In genomic region chr1:78303620-78304019, GRCh38 we compare ENCODE assay signal across 10 cellular contexts.
DNase-seq lines count a peak whose midpoint lies in the region; ATAC-seq and TF ChIP-seq lines count a peak whose summit lies in the region.
"Had no signal": no experiment of that assay in that cellular context is flagged by ENCODE, and none has a peak within 500 bp of the region (broad histone marks: within the 10 kb centered on the region; RNA-seq: fewer than 3 reads in every experiment).

No MANE protein-coding gene starts in this region.

- no peaks in the 10 kb centered on the region for H3K79me2 ChIP-seq in ACC112 (ENCODE audit: control insufficient read depth, insufficient read depth, low read length, unreplicated experiment)

- no peak for TF ChIP-seq CTCF in lung (IDR thresholded peaks at IDR 0.05; ENCODE audit: control extremely low read depth, extremely low read depth)

- H3K27ac ChIP-seq in ACC112 (ENCODE audit: low read depth, low read length): peak overlapping the region; percentile 46
- no peak overlapping the region for H3K27ac ChIP-seq in lung (ENCODE audit: low read depth in 1 of 2, low read length in 1 of 2)
- H3K27ac ChIP-seq: BLaER1 had no signal

- H3K36me3 Mint-ChIP-seq in activated CD8-positive, alpha-beta memory T cell treated with anti-CD3 and anti-CD28 coated beads, Interleukin-2, amount 10 ng/mL, durations not matched to agents 7 days and 5 days: no peaks in the 10 kb centered on the region

- DNase-seq in LoVo (ENCODE audit: low spot score) (peak; percentile 16), epidermal melanocyte (ENCODE audit: insufficient read length, low spot score) (peak; percentile 53), lung (ENCODE audit: low spot score) (peak; percentile 50), NCI-H2029 (lab: John Stamatoyannopoulos, UW) (no peak)
- no peak for DNase-seq in activated naive CD4-positive, alpha-beta T cell treated with Interleukin-2 at 50 U/mL for 16 hours
- DNase-seq in activated CD8-positive, alpha-beta memory T cell treated with anti-CD3 and anti-CD28 coated beads, Interleukin-2, amount 10 ng/mL, durations not matched to agents 7 days and 5 days: no peak
- DNase-seq: small intestine had no signal

- H3K36me3 ChIP-seq in ACC112 (ENCODE audit: insufficient read depth, low read length) (no peaks in the 10 kb centered on the region), lung (ENCODE audit: control insufficient read depth in 2 of 2, insufficient read depth in 2 of 2, low read length in 2 of 2) (no peaks in the 10 kb centered on the region)
- H3K36me3 ChIP-seq: BLaER1 had no signal

- H3K4me1 ChIP-seq in ACC112 (ENCODE audit: control insufficient read depth, insufficient read depth, low read length, unreplicated experiment) (peaks cover 22% of the 10 kb centered on the region), lung (ENCODE audit: control insufficient read depth in 2 of 2, insufficient read depth in 2 of 2, low read length in 2 of 2) (no peaks in the 10 kb centered on the region)
- H3K4me1 ChIP-seq: BLaER1 had no signal

- H2AFZ ChIP-seq in ACC112 (ENCODE audit: low read length, unreplicated experiment): peak overlapping the region; percentile 2

- WGBS in lung, 2 donors: 67 to 69% methylated on average over 2 of the region's 2 CpGs

- H3K27ac Mint-ChIP-seq in activated CD8-positive, alpha-beta memory T cell treated with anti-CD3 and anti-CD28 coated beads, Interleukin-2, amount 10 ng/mL, durations not matched to agents 7 days and 5 days: no peak overlapping the region

- H3K4me3 ChIP-seq in ACC112 (ENCODE audit: low read depth, low read length): no peak overlapping the region
- no peak overlapping the region for H3K4me3 ChIP-seq in lung
- H3K4me3 ChIP-seq: BLaER1 had no signal

- CTCF ChIA-PET in activated CD8-positive, alpha-beta memory T cell treated with anti-CD3 and anti-CD28 coated beads, Interleukin-2, amount 10 ng/mL, durations not matched to agents 7 days and 5 days (lab: Charles Lee): no interaction called here

- H3K4me3 Mint-ChIP-seq in activated CD8-positive, alpha-beta memory T cell treated with anti-CD3 and anti-CD28 coated beads, Interleukin-2, amount 10 ng/mL, durations not matched to agents 7 days and 5 days: no peak overlapping the region

- no peaks in the 10 kb centered on the region for H3K27me3 ChIP-seq in ACC112 (ENCODE audit: insufficient read depth, low read length)
- H3K27me3 ChIP-seq in lung (ENCODE audit: control insufficient read depth, insufficient read depth): no peaks in the 10 kb centered on the region
- H3K27me3 ChIP-seq: BLaER1 had no signal

- ATAC-seq in lung (ENCODE audit: insufficient read depth, low FRiP score): peak; percentile 80
- ATAC-seq in activated CD8-positive, alpha-beta memory T cell treated with anti-CD3 and anti-CD28 coated beads, Interleukin-2, amount 10 ng/mL, durations not matched to agents 7 days and 5 days: no peak
- no peak for ATAC-seq in HG02588 (IDR thresholded peaks at IDR 0.05; ENCODE audit: unreplicated experiment)

- no peaks in the 10 kb centered on the region for H3K9me3 Mint-ChIP-seq in activated CD8-positive, alpha-beta memory T cell treated with anti-CD3 and anti-CD28 coated beads, Interleukin-2, amount 10 ng/mL, durations not matched to agents 7 days and 5 days (ENCODE audit: low read depth)

- no peaks in the 10 kb centered on the region for H3K9me3 ChIP-seq in lung (ENCODE audit: control insufficient read depth in 2 of 2, insufficient read depth in 1 of 2, low read length in 1 of 2)
- H3K9me3 ChIP-seq: BLaER1 had no signal

- H3K4me1 Mint-ChIP-seq in activated CD8-positive, alpha-beta memory T cell treated with anti-CD3 and anti-CD28 coated beads, Interleukin-2, amount 10 ng/mL, durations not matched to agents 7 days and 5 days: no peaks in the 10 kb centered on the region

- no peaks in the 10 kb centered on the region for H3K27me3 Mint-ChIP-seq in activated CD8-positive, alpha-beta memory T cell treated with anti-CD3 and anti-CD28 coated beads, Interleukin-2, amount 10 ng/mL, durations not matched to agents 7 days and 5 days

Comparison
In these comparisons a context has a peak if more than half of its experiments do, and no peak if none do; other contexts are left out.
1. DNase-seq: peak in LoVo (single experiment), epidermal melanocyte (single experiment) and lung (single experiment); none in activated naive CD4-positive, alpha-beta T cell treated with Interleukin-2 at 50 U/mL for 16 hours (single experiment), activated CD8-positive, alpha-beta memory T cell treated with anti-CD3 and anti-CD28 coated beads, Interleukin-2, amount 10 ng/mL, durations not matched to agents 7 days and 5 days (single experiment) and NCI-H2029 (single experiment).